In genomic region chr16:26623442-26623841, GRCh38 we compare ENCODE assay signal across 28 cellular contexts.
"Had no signal": no experiment of that assay in that cellular context is flagged by ENCODE, and none has a peak within 500 bp of the region (broad histone marks: within the 10 kb centered on the region; RNA-seq: fewer than 3 reads in every experiment).

No MANE protein-coding gene starts in this region.

- ATAC-seq: naive thymus-derived CD4-positive, alpha-beta T cell; natural killer cell; pancreas; right cardiac atrium; sciatic nerve; stimulated activated memory B cell treated with anti-CD40 and anti-IgM and Interleukin-4, amounts not matched to agents 10 μg/mL and 1 μg/mL and 100 μg/mL, for 72 hours; stimulated activated naive CD8-positive, alpha-beta T cell treated with anti-CD3 and anti-CD28 coated beads, Interleukin-15, amount 100 ng/mL, for 72 hours; stimulated activated naive CD8-positive, alpha-beta T cell treated with anti-CD3 and anti-CD28 coated beads, Interleukin-15, Interleukin-2, amounts not matched to agents 100 U/mL and 50 U/mL, for 24 hours; upper lobe of right lung had no signal

- H3K9ac ChIP-seq: neural progenitor cell had no signal

- H3K9me3 ChIP-seq: pancreas, prostate gland, suprapubic skin, testis, tibial artery, transverse colon, upper lobe of right lung, uterus had no signal

- H3K4me1 ChIP-seq: neural progenitor cell, pancreas, prostate gland, suprapubic skin, testis, tibial artery, transverse colon, upper lobe of right lung, uterus had no signal

- H3K4me3 ChIP-seq: neural progenitor cell, pancreas, prostate gland, skin epidermis, smooth muscle cell, spleen, suprapubic skin, testis, tibial artery, transverse colon, upper lobe of right lung, uterus had no signal

- H3K4me2 ChIP-seq: neural progenitor cell, smooth muscle cell had no signal

- FAIRE-seq: pancreas had no signal

- H3K36me3 ChIP-seq: neural progenitor cell, pancreas, prostate gland, spleen, suprapubic skin, tibial artery, transverse colon, upper lobe of right lung, uterus had no signal

- H3K27ac ChIP-seq: neural progenitor cell, pancreas, prostate gland, skin epidermis, spleen, suprapubic skin, testis, tibial artery, transverse colon, upper lobe of right lung, uterus had no signal

- DNase-seq: naive thymus-derived CD4-positive, alpha-beta T cell; natural killer cell; occipital lobe; pancreas; retina; right cardiac atrium; spleen; stimulated activated CD4-positive, alpha-beta T cell treated with anti-CD3 and anti-CD28 coated beads, Interleukin-12 subunit alpha, Interleukin-12 subunit beta, amount 100 ng/mL, for 4 hours; stimulated activated CD4-positive, alpha-beta T cell treated with anti-CD3 and anti-CD28 coated beads, Interleukin-1b, Interleukin-23, amount 100 ng/mL, for 48 hours; stimulated activated CD4-positive, alpha-beta T cell treated with anti-CD3 and anti-CD28 coated beads, Interleukin-4, amount 100 ng/mL, for 1 hour; stimulated activated CD4-positive, alpha-beta T cell treated with anti-CD3 and anti-CD28 coated beads, Interleukin-4, amount 100 ng/mL, for 4 hours; stimulated activated CD8-positive, alpha-beta memory T cell treated with anti-CD3 and anti-CD28 coated beads, Interleukin-4, amount 100 ng/mL, for 48 hours; stimulated activated naive CD4-positive, alpha-beta T cell; stimulated activated naive CD8-positive, alpha-beta T cell treated with anti-CD3 and anti-CD28 coated beads, Interleukin-15, amount 100 ng/mL, for 72 hours; stimulated activated naive CD8-positive, alpha-beta T cell treated with anti-CD3 and anti-CD28 coated beads, Interleukin-15, Interleukin-2, amounts not matched to agents 100 U/mL and 50 U/mL, for 24 hours; substantia nigra; testis; tibial artery; transverse colon; upper lobe of right lung; uterus had no signal

- H3K27me3 ChIP-seq: neural progenitor cell, suprapubic skin, testis, tibial artery, transverse colon, upper lobe of right lung, uterus had no signal
